24 cellular contexts compared by ENCODE assay signal in genomic region chr7:138603549-138604324, GRCh38.
A peak's percentile ranks its signal among the peaks of the same experiment; 100 is the strongest.
DNase-seq lines count a peak whose midpoint lies in the region; TF ChIP-seq lines count a peak whose summit lies in the region.
"Had no signal": no experiment of that assay in that cellular context is flagged by ENCODE, and none has a peak within 500 bp of the region (broad histone marks: within the 10 kb centered on the region; RNA-seq: fewer than 3 reads in every experiment).

No MANE protein-coding gene starts in this region.

- whole genome bisulfite sequencing in hepatocyte (ENCODE audit: low lambda C conversion rate, missing lambda C conversion rate), result 72% methylated on average over 8 of the region's 8 CpGs

- H3K36me3 Mint-ChIP-seq in T-helper 2 cell treated with Interferon-gamma antibody and Interleukin-4, amounts not matched to agents 5 μg/mL and 100 μg/mL, for 36 hours (ENCODE audit: low read depth), result peaks cover 2% of the 10 kb centered on the region
- H3K36me3 Mint-ChIP-seq: CD14-positive monocyte, T-cell had no signal

- peak overlapping the region; percentile 55 for H3K27ac ChIP-seq in hepatocyte
- H3K27ac ChIP-seq: psoas muscle, testis had no signal

- no peaks in the 10 kb centered on the region for H3K36me3 ChIP-seq in hepatocyte (replicated peaks; ENCODE audit: insufficient read depth, low read depth)

- DNase-seq in COLO829 (ENCODE audit: low spot score) (peak; percentile 94), HK-2 (ENCODE audit: unreplicated experiment) (peak; percentile 38), SKM-1 treated with dmso at 0.1 percent for 144 hours (lab: John Stamatoyannopoulos, UW; ENCODE audit: unreplicated experiment) (peak; percentile 47), hepatocyte (ENCODE audit: low spot score) (no peak), Kasumi-1 (lab: John Stamatoyannopoulos, UW) (no peak), NCI-H524 (lab: John Stamatoyannopoulos, UW) (no peak)
- DNase-seq in T-helper 2 cell treated with Interferon-gamma antibody and Interleukin-4, amounts not matched to agents 5 μg/mL and 100 μg/mL, for 36 hours (ENCODE audit: low spot score), result no peak
- no peak for DNase-seq in activated CD8-positive, alpha-beta memory T cell treated with anti-CD3 and anti-CD28 coated beads for 24 hours
- DNase-seq: activated CD4-positive, alpha-beta T cell treated with anti-CD3 and anti-CD28 coated beads for 4 hours; activated naive CD4-positive, alpha-beta T cell treated with anti-CD3 and anti-CD28 coated beads, Interleukin-2, amount 50 U/mL, for 16 hours; anterior cingulate cortex; central memory CD4-positive, alpha-beta T cell; H7; hypothalamus; NCI-H2081 treated with DMSO at 0.1 percent for 48 hours; NCI-H510A; psoas muscle; stimulated activated CD4-positive, alpha-beta T cell treated with anti-CD3 and anti-CD28 coated beads, Interleukin-2, amount 100 ng/mL, for 48 hours; stimulated activated naive CD4-positive, alpha-beta T cell; T-cell; testis had no signal

- no peaks in the 10 kb centered on the region for H3K79me2 ChIP-seq in hepatocyte

- no peaks in the 10 kb centered on the region for H4K20me1 ChIP-seq in hepatocyte (ENCODE audit: insufficient read depth, poor library complexity, severe bottlenecking)

- peaks cover 12% of the 10 kb centered on the region for H3K4me1 Mint-ChIP-seq in T-helper 2 cell treated with Interferon-gamma antibody and Interleukin-4, amounts not matched to agents 5 μg/mL and 100 μg/mL, for 36 hours (ENCODE audit: low read depth)

- no peaks in the 10 kb centered on the region for H3K9me3 ChIP-seq in hepatocyte (ENCODE audit: low read depth)
- H3K9me3 ChIP-seq: psoas muscle, testis had no signal

- H3K4me1 ChIP-seq in hepatocyte (ENCODE audit: insufficient read depth), result peaks cover 20% of the 10 kb centered on the region
- H3K4me1 ChIP-seq: psoas muscle, testis had no signal

- H3K27me3 Mint-ChIP-seq in T-helper 2 cell treated with Interferon-gamma antibody and Interleukin-4, amounts not matched to agents 5 μg/mL and 100 μg/mL, for 36 hours (ENCODE audit: low read depth), result peaks cover 6% of the 10 kb centered on the region
- H3K27me3 Mint-ChIP-seq: T-cell had no signal

- no peak overlapping the region for H3K4me3 Mint-ChIP-seq in T-helper 2 cell treated with Interferon-gamma antibody and Interleukin-4, amounts not matched to agents 5 μg/mL and 100 μg/mL, for 36 hours
- H3K4me3 Mint-ChIP-seq: activated T-helper 1 cell treated with anti-CD3 and anti-CD28 coated beads, Interleukin-12 subunit alpha, Interleukin-12 subunit beta, Interleukin-2, Interleukin-4 antibody, amounts not matched to agents 30 ng/mL and 10 ng/mL and 1 ng/mL, durations not matched to agents 14 hours and 24 hours and 36 hours; CD14-positive monocyte; T-cell had no signal

- no peaks in the 10 kb centered on the region for H3K9me2 ChIP-seq in hepatocyte (replicated peaks; ENCODE audit: insufficient read depth)

- H3K27ac Mint-ChIP-seq in T-helper 2 cell treated with Interferon-gamma antibody and Interleukin-4, amounts not matched to agents 5 μg/mL and 100 μg/mL, for 36 hours, result no peak overlapping the region
- H3K27ac Mint-ChIP-seq: activated T-helper 1 cell treated with anti-CD3 and anti-CD28 coated beads, Interleukin-12 subunit alpha, Interleukin-12 subunit beta, Interleukin-2, Interleukin-4 antibody, amounts not matched to agents 30 ng/mL and 10 ng/mL and 1 ng/mL, durations not matched to agents 14 hours and 24 hours and 36 hours; T-cell had no signal

- no peak overlapping the region for H2AFZ ChIP-seq in hepatocyte

- H3K4me3 ChIP-seq in hepatocyte, result no peak overlapping the region
- H3K4me3 ChIP-seq: psoas muscle, smooth muscle cell, testis had no signal

- H3K9me3 Mint-ChIP-seq in T-helper 2 cell treated with Interferon-gamma antibody and Interleukin-4, amounts not matched to agents 5 μg/mL and 100 μg/mL, for 36 hours, result no peaks in the 10 kb centered on the region
- H3K9me3 Mint-ChIP-seq: activated T-helper 1 cell treated with anti-CD3 and anti-CD28 coated beads, Interleukin-12 subunit alpha, Interleukin-12 subunit beta, Interleukin-2, Interleukin-4 antibody, amounts not matched to agents 30 ng/mL and 10 ng/mL and 1 ng/mL, durations not matched to agents 14 hours and 24 hours and 36 hours; T-cell had no signal

- H3K4me2 ChIP-seq in hepatocyte, result no peak overlapping the region
- H3K4me2 ChIP-seq: smooth muscle cell had no signal

- no peaks in the 10 kb centered on the region for H3K27me3 ChIP-seq in hepatocyte
- H3K27me3 ChIP-seq: testis had no signal

- TF ChIP-seq CTCF in hepatocyte (IDR thresholded peaks at IDR 0.05; ENCODE audit: poor library complexity), result no peak

Comparison
In these comparisons a context has a peak if more than half of its experiments do, and no peak if none do; other contexts are left out.
1. DNase-seq: peak in COLO829 (single experiment), HK-2 (single experiment) and SKM-1 treated with dmso at 0.1 percent for 144 hours (single experiment); none in hepatocyte (single experiment), T-helper 2 cell treated with Interferon-gamma antibody and Interleukin-4, amounts not matched to agents 5 μg/mL and 100 μg/mL, for 36 hours (single experiment), Kasumi-1 (0 of 2), NCI-H524 (0 of 2) and activated CD8-positive, alpha-beta memory T cell treated with anti-CD3 and anti-CD28 coated beads for 24 hours (single experiment).